Comparison of ENCODE assay signal across 11 cellular contexts in the genomic region with DNA sequence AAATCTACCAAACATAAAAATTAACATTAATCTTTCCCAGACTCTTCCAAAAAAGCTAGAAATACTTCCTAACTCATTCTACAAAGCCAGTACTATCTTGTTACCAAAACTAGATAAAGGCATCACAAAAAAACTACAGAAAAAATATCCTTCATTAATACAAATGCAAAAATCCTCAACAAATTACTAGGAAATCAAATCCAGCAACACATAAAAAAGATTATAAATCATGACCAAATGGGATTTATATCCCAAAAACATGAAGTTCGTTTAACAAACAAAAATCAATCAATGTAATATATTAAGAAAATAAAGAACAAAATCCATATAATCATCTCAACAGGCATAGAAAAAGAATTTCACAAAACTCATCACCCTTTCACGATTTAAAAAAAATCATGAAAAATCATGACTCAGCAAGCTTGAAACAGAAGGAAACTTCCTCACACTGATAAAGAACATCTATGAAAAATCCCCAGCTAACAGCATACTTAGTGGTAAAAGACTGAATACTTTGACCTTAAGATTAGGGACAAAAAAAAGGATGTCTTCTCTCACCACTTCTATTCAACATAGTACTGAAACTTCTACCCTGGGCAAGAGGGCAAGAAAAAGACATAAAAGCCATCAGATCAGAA. TPM values are rescaled to one million over a fixed set of nuclear protein-coding genes. Genes with fewer than 3 reads are reported as not detected.
DNase-seq lines count a peak whose midpoint lies in the region; ATAC-seq and TF ChIP-seq lines count a peak whose summit lies in the region.
"Had no signal": no experiment of that assay in that cellular context is flagged by ENCODE, and none has a peak within 500 bp of the region (broad histone marks: within the 10 kb centered on the region; RNA-seq: fewer than 3 reads in every experiment).

No MANE protein-coding gene starts in this region.

- H3K4me2 ChIP-seq in DND-41 (ENCODE audit: insufficient read depth, low read length): no peak overlapping the region
- H3K4me2 ChIP-seq: hepatocyte had no signal

- H3K36me3 ChIP-seq in DND-41 (ENCODE audit: insufficient read depth, low read length): peaks cover 9% of the 10 kb centered on the region
- H3K36me3 ChIP-seq: Peyer's patch had no signal

- H3K9me3 Mint-ChIP-seq in T-cell: no peaks in the 10 kb centered on the region

- H3K9ac ChIP-seq in DND-41 (ENCODE audit: low read depth, low read length): no peak overlapping the region

- H3K27me3 Mint-ChIP-seq in T-cell: no peaks in the 10 kb centered on the region

- H3K36me3 Mint-ChIP-seq in T-cell: peaks cover 8% of the 10 kb centered on the region

- peak overlapping the region; percentile 7 to 12 for H3K27ac Mint-ChIP-seq in T-cell

- H3K4me3 ChIP-seq in DND-41 (ENCODE audit: low read depth in 1 of 2, low read length in 2 of 2) (no peak overlapping the region), fibroblast of villous mesenchyme (ENCODE audit: low read depth, low read length) (no peak overlapping the region)
- H3K4me3 ChIP-seq: hepatocyte, Peyer's patch had no signal

- POLR2A ChIA-PET in T-cell (lab: Charles Lee) (no interaction called here), RWPE1 (lab: Yijun Ruan, JAX; ENCODE audit: low non-redundant PET) (no interaction called here)

- no peaks in the 10 kb centered on the region for H3K27me3 ChIP-seq in DND-41 (ENCODE audit: insufficient read depth, low read length, poor library complexity)
- H3K27me3 ChIP-seq: hepatocyte, Peyer's patch had no signal

- CTCF ChIA-PET in T-cell (lab: Charles Lee): interaction anchor here in 1 of 2 donors (0.6 kb wide), 1 partner anchor 126 kb away, joined by 4 read pairs; no protein-coding TSS in a partner anchor
- CTCF ChIA-PET in RWPE1 (lab: Yijun Ruan, JAX): no interaction called here

- peaks cover 99% of the 10 kb centered on the region for H3K79me2 ChIP-seq in DND-41 (ENCODE audit: insufficient read depth, low read length)

- TF ChIP-seq CTCF in DND-41 (IDR thresholded peaks at IDR 0.05; ENCODE audit: borderline replicate concordance, extremely low read depth, low read length, poor library complexity, severe bottlenecking) (no peak), fibroblast of villous mesenchyme (IDR thresholded peaks at IDR 0.05; ENCODE audit: insufficient read depth, low read depth, low read length) (no peak), RWPE1 (conservative IDR thresholded peaks at IDR 0.05; ENCODE audit: low read depth) (no peak)

- H3K4me1 Mint-ChIP-seq in T-cell: peaks cover 89 to 94% (median 91%) of the 10 kb centered on the region in 3 donors

- no peak for DNase-seq in DND-41
- no peak for DNase-seq in T-cell
- DNase-seq in fibroblast of villous mesenchyme (ENCODE audit: low read depth): peak; percentile 41
- no peak for DNase-seq in SHP77 treated with DMSO at 0.1 percent for 48 hours (lab: John Stamatoyannopoulos, UW)
- no peak for DNase-seq in RWPE1 (ENCODE audit: low spot score)
- DNase-seq: cerebellar nuclear complex, Peyer's patch had no signal

- ATAC-seq in DND-41 (ENCODE audit: insufficient read depth, low read depth): peak; percentile 29; the same call in 1 of the 3 replicates
- peak; percentile 52 for ATAC-seq in GM21619 (IDR thresholded peaks at IDR 0.05; ENCODE audit: unreplicated experiment)
- peak in 1 of 4 experiments; percentile 32 for ATAC-seq in T-cell (replicated peaks in 1 of 4)
- ATAC-seq in HG03469 (IDR thresholded peaks at IDR 0.05; ENCODE audit: unreplicated experiment): no peak
- no peak for ATAC-seq in GM21529 (IDR thresholded peaks at IDR 0.05; ENCODE audit: unreplicated experiment)

- H3K9me3 ChIP-seq in DND-41 (ENCODE audit: insufficient read depth, low read length, severe bottlenecking): peaks cover 3% of the 10 kb centered on the region
- H3K9me3 ChIP-seq: Peyer's patch had no signal

- H2AFZ ChIP-seq in DND-41 (ENCODE audit: low read depth, low read length): no peak overlapping the region
- H2AFZ ChIP-seq: hepatocyte had no signal

- H3K27ac ChIP-seq in DND-41 (ENCODE audit: low read length): no peak overlapping the region
- no peak overlapping the region for H3K27ac ChIP-seq in RWPE1
- H3K27ac ChIP-seq: hepatocyte, Peyer's patch had no signal

- peak overlapping the region in 1 of 3 donors; percentile 49 for H3K4me3 Mint-ChIP-seq in T-cell

- no peaks in the 10 kb centered on the region for H3K4me1 ChIP-seq in DND-41 (ENCODE audit: insufficient read depth, low read length)
- H3K4me1 ChIP-seq: Peyer's patch had no signal

- peaks cover 30% of the 10 kb centered on the region for H4K20me1 ChIP-seq in DND-41 (ENCODE audit: insufficient read depth, low read length)

RNA-seq across cellular contexts. Expression of gene RANBP9, which starts 43.2 kb away (rescaled TPM):
- total RNA-seq in T-cell (10 to 100 TPM; 44.9 to 59.4 (median 46.8) TPM), fibroblast of villous mesenchyme (25.5 and 26.4 TPM in 2 replicates)

RNA-seq across cellular contexts. Expression of gene NOL7, which starts 53.3 kb away (rescaled TPM):
- total RNA-seq in T-cell: 10 to 100 TPM; 46.9 to 62.3 (median 59.3) TPM
- 50.1 and 54.4 TPM in 2 replicates for total RNA-seq in fibroblast of villous mesenchyme

Comparison
In these comparisons a context has a peak if more than half of its experiments do, and no peak if none do; other contexts are left out.
1. ATAC-seq: peak in DND-41 (single experiment) and GM21619 (single experiment); none in HG03469 (single experiment) and GM21529 (single experiment).